Comparison of ENCODE assay signal across 8 cellular contexts in the genomic region with DNA sequence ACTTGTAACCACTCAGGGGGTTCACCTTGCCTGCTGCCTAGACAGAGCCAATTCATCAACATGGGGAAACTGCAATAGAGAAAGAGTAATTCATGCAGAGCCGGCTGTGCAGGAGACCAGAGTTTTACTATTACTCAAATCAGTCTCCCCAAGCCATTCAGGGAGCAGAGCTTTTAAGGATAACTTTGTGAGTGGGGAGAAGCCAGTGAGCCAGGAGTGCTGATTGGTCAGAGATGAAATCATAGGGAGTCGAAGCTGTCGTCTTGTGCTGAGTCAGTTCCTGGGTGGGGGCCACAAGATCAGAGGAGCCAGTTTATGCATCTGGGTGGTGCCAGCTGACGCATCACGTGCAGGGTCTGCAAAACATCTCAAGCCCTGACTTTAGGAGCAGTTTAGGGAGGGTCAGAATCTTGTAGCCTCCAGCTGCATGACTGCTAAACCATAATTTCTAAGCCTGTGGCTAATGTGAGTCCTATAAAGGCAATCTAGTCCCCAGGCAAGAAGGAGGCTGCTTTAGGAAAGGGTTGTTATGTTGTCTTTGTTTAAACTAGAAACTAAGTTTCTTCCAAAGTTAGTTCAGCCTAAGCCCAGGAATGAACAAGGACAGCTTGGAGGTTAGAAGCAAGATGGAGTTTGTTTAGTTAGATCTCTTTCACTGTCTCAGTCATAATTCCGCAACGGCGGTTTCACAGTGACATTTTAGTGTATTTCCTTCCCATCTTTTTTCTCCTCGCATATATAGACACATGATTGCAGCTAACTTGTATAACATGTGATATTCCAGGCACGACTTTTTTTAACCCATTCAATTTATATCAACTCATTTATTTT.
DNase-seq lines count a peak whose midpoint lies in the region; ATAC-seq and FAIRE-seq lines count a peak whose summit lies in the region.

No MANE protein-coding gene starts in this region.

- H3K36me3 ChIP-seq in BLaER1 treated with 17β-estradiol and CSF1 and Interleukin-3, amounts not matched to agents 10 nM and 100 nM: no peaks in the 10 kb centered on the region

- H3K27me3 Mint-ChIP-seq in activated T-cell treated with anti-CD3 and anti-CD28 coated beads, Interleukin-2, amount 50 U/mL, for 4 hours (ENCODE audit: low read depth): no peaks in the 10 kb centered on the region

- DNase-seq in NCI-H446 treated with DMSO at 0.1 percent for 48 hours (lab: John Stamatoyannopoulos, UW) (peak; percentile 45), left colon (peak; percentile 51 to 84), urothelium cell line (ENCODE audit: low spot score) (no peak), NCI-H187 (lab: John Stamatoyannopoulos, UW) (no peak)
- peak; percentile 40 for DNase-seq in activated T-cell treated with anti-CD3 and anti-CD28 coated beads, Interleukin-2, amount 50 U/mL, for 4 hours

- intact Hi-C loops in left colon (cut with DNase I, micrococcal nuclease): no loop called here

- H3K4me1 ChIP-seq in BLaER1 treated with 17β-estradiol and CSF1 and Interleukin-3, amounts not matched to agents 10 nM and 100 nM: peaks cover 31 to 86% (median 50%) of the 10 kb centered on the region in 10 experiments

- H3K27me3 ChIP-seq in BLaER1 treated with 17β-estradiol and CSF1 and Interleukin-3, amounts not matched to agents 10 nM and 100 nM: no peaks in the 10 kb centered on the region

- H3K4me1 Mint-ChIP-seq in activated T-cell treated with anti-CD3 and anti-CD28 coated beads, Interleukin-2, amount 50 U/mL, for 4 hours (ENCODE audit: low read depth): peaks cover 11% of the 10 kb centered on the region

- H3K9me3 Mint-ChIP-seq in activated T-cell treated with anti-CD3 and anti-CD28 coated beads, Interleukin-2, amount 50 U/mL, for 4 hours: peaks cover 4% of the 10 kb centered on the region

- H3K9me3 ChIP-seq in BLaER1 treated with 17β-estradiol and CSF1 and Interleukin-3, amounts not matched to agents 10 nM and 100 nM (replicated peaks in 1 of 11): peaks cover 0 to 61% (median 3%) of the 10 kb centered on the region in 11 experiments; a peak in 10 of 22 replicates

- no peaks in the 10 kb centered on the region for H4K20me1 ChIP-seq in BLaER1 treated with 17β-estradiol and CSF1 and Interleukin-3, amounts not matched to agents 10 nM and 100 nM

- peak; percentile 79 to 89 for ATAC-seq in activated T-cell treated with anti-CD3 and anti-CD28 coated beads, Interleukin-2, amount 50 U/mL, for 4 hours
- peak; percentile 11 for ATAC-seq in left colon
- ATAC-seq in HG02970 (IDR thresholded peaks at IDR 0.05; ENCODE audit: low FRiP score, unreplicated experiment): no peak
- ATAC-seq in HG02642 (IDR thresholded peaks at IDR 0.05; ENCODE audit: poor library complexity, unreplicated experiment): no peak

- peak overlapping the region in 2 of 10 experiments; percentile 7 to 12; a peak in 2 of 20 replicates for H3K4me3 ChIP-seq in BLaER1 treated with 17β-estradiol and CSF1 and Interleukin-3, amounts not matched to agents 10 nM and 100 nM

- peak overlapping the region; percentile 22 to 63 (median 51); a peak in 20 of 22 replicates for H3K4me2 ChIP-seq in BLaER1 treated with 17β-estradiol and CSF1 and Interleukin-3, amounts not matched to agents 10 nM and 100 nM

- H3K4me3 Mint-ChIP-seq in activated T-cell treated with anti-CD3 and anti-CD28 coated beads, Interleukin-2, amount 50 U/mL, for 4 hours: no peak overlapping the region

- H3K27ac ChIP-seq in BLaER1 treated with 17β-estradiol and CSF1 and Interleukin-3, amounts not matched to agents 10 nM and 100 nM: peak overlapping the region in 6 of 11 experiments; percentile 9 to 51 (median 32); a peak in 7 of 22 replicates

- FAIRE-seq in urothelium cell line (lab: Jason Lieb, UNC): peak; percentile 32

- H3K9ac ChIP-seq in BLaER1 treated with 17β-estradiol and CSF1 and Interleukin-3, amounts not matched to agents 10 nM and 100 nM: peak overlapping the region in 1 of 11 experiments; percentile 1; a peak in 1 of 22 replicates

- H3K36me3 Mint-ChIP-seq in activated T-cell treated with anti-CD3 and anti-CD28 coated beads, Interleukin-2, amount 50 U/mL, for 4 hours (ENCODE audit: insufficient read depth): peaks cover 1% of the 10 kb centered on the region

Comparison
In these comparisons a context has a peak if more than half of its experiments do, and no peak if none do; other contexts are left out.
1. DNase-seq: peak in NCI-H446 treated with DMSO at 0.1 percent for 48 hours (single experiment), activated T-cell treated with anti-CD3 and anti-CD28 coated beads, Interleukin-2, amount 50 U/mL, for 4 hours (single experiment) and left colon (2 of 2); none in urothelium cell line (single experiment) and NCI-H187 (0 of 2).
2. ATAC-seq: peak in activated T-cell treated with anti-CD3 and anti-CD28 coated beads, Interleukin-2, amount 50 U/mL, for 4 hours (2 of 2) and left colon (single experiment); none in HG02970 (single experiment) and HG02642 (single experiment).